In genomic region chr17:76074390-76075363, GRCh38 we compare ENCODE assay signal across 13 cellular contexts. TPM values are rescaled to one million over a fixed set of nuclear protein-coding genes. Genes with fewer than 3 reads are reported as not detected.
DNase-seq lines count a peak whose midpoint lies in the region; ATAC-seq and TF ChIP-seq lines count a peak whose summit lies in the region.
"Had no signal": no experiment of that assay in that cellular context is flagged by ENCODE, and none has a peak within 500 bp of the region (broad histone marks: within the 10 kb centered on the region; RNA-seq: fewer than 3 reads in every experiment).

Gene GALR2, plus strand, starts transcription at chr17:76074781. Its CDS starts 103 bp downstream, at chr17:76074884.

- 1 to 2% methylated on average over 91 to 92 of the region's 92 CpGs for WGBS in heart right ventricle, 2 donors
- WGBS in upper lobe of left lung, 2 donors: 2 to 4% methylated on average over 8 to 42 of the region's 92 CpGs
- 2% methylated on average over 76 of the region's 92 CpGs for WGBS in prostate gland

- TF ChIP-seq CTCF in heart right ventricle (IDR thresholded peaks at IDR 0.05) (no peak), lower lobe of right lung (IDR thresholded peaks at IDR 0.05) (no peak), upper lobe of left lung (IDR thresholded peaks at IDR 0.05) (no peak), prostate gland (IDR thresholded peaks at IDR 0.05) (no peak)

- H3K27ac Mint-ChIP-seq in activated T-helper 17 cell treated with anti-CD3 and anti-CD28 coated beads, Interleukin-2, amount 50 U/mL, for 72 hours: no peak within 1 kb of the TSS

- intact Hi-C loops in heart right ventricle (cut with DNase I) (no loop called here), Right ventricle myocardium inferior (cut with DNase I) (no loop called here), lower lobe of right lung (cut with DNase I) (no loop called here), prostate gland (cut with DNase I) (no loop called here)

- H3K36me3 Mint-ChIP-seq in activated T-helper 17 cell treated with anti-CD3 and anti-CD28 coated beads, Interleukin-2, amount 50 U/mL, for 72 hours (ENCODE audit: low read depth): peaks cover 62% of the 10 kb centered on the region

- H3K36me3 ChIP-seq in heart right ventricle (peaks cover 0 to 6% (median 0%) of the 10 kb centered on the region in 9 donors), lower lobe of right lung (peaks cover 7% of the 10 kb centered on the region), upper lobe of left lung (peaks cover 0 to 3% (median 0%) of the 10 kb centered on the region in 4 donors), prostate gland (no peaks in the 10 kb centered on the region)

- ATAC-seq in heart right ventricle (no peak), Right ventricle myocardium inferior (no peak), lower lobe of right lung (no peak), upper lobe of left lung (ENCODE audit: low FRiP score in 2 of 2) (no peak), HG03442 (IDR thresholded peaks at IDR 0.05; ENCODE audit: unreplicated experiment) (no peak)
- ATAC-seq in activated T-helper 17 cell treated with anti-CD3 and anti-CD28 coated beads, Interleukin-2, amount 50 U/mL, for 72 hours (replicated peaks): no peak
- ATAC-seq: HCT116, left lobe of liver had no signal

- peaks cover 23% of the 10 kb centered on the region for H3K27me3 Mint-ChIP-seq in activated T-helper 17 cell treated with anti-CD3 and anti-CD28 coated beads, Interleukin-2, amount 50 U/mL, for 72 hours

- H3K4me3 ChIP-seq in heart right ventricle: peak within 1 kb of the TSS in 8 of 10 donors; percentile 3 to 32 (median 17)
- H3K4me3 ChIP-seq in lower lobe of right lung: peak within 1 kb of the TSS; percentile 21
- H3K4me3 ChIP-seq in upper lobe of left lung: peak within 1 kb of the TSS in 3 of 4 donors; percentile 1 to 26 (median 15)
- H3K4me3 ChIP-seq in prostate gland: no peak within 1 kb of the TSS

- H3K27ac ChIP-seq in heart right ventricle (no peak within 1 kb of the TSS), lower lobe of right lung (no peak within 1 kb of the TSS), upper lobe of left lung (no peak within 1 kb of the TSS), prostate gland (no peak within 1 kb of the TSS)
- H3K27ac ChIP-seq: SK-N-MC had no signal

- H3K27me3 ChIP-seq in heart right ventricle (peaks cover 35 to 64% (median 62%) of the 10 kb centered on the region in 7 donors), lower lobe of right lung (ENCODE audit: low read depth) (peaks cover 62% of the 10 kb centered on the region), upper lobe of left lung (peaks cover 0 to 54% (median 40%) of the 10 kb centered on the region in 4 donors), prostate gland (replicated peaks; ENCODE audit: insufficient read depth) (peaks cover 32% of the 10 kb centered on the region)

- peak within 1 kb of the TSS; percentile 99 for H3K4me3 Mint-ChIP-seq in activated T-helper 17 cell treated with anti-CD3 and anti-CD28 coated beads, Interleukin-2, amount 50 U/mL, for 72 hours

- no peak for TF ChIP-seq EP300 in upper lobe of left lung (IDR thresholded peaks at IDR 0.05)

- DNase-seq in heart right ventricle (no peak), Right ventricle myocardium inferior (ENCODE audit: missing footprints) (no peak), lower lobe of right lung (no peak), upper lobe of left lung (peak in 1 of 2 donors; percentile 79), prostate gland (ENCODE audit: low spot score) (no peak), NCI-H510A treated with DMSO at 0.1 percent for 48 hours (lab: John Stamatoyannopoulos, UW) (no peak)
- DNase-seq: GDM1 had no signal

- H3K9me3 ChIP-seq in heart right ventricle: no peaks in the 10 kb centered on the region
- no peaks in the 10 kb centered on the region for H3K9me3 ChIP-seq in lower lobe of right lung
- no peaks in the 10 kb centered on the region for H3K9me3 ChIP-seq in upper lobe of left lung
- no peaks in the 10 kb centered on the region for H3K9me3 ChIP-seq in prostate gland

- TF ChIP-seq POLR2A in upper lobe of left lung (IDR thresholded peaks at IDR 0.05) (no peak), prostate gland (IDR thresholded peaks at IDR 0.05) (no peak)

- peaks cover 18% of the 10 kb centered on the region for H3K4me1 Mint-ChIP-seq in activated T-helper 17 cell treated with anti-CD3 and anti-CD28 coated beads, Interleukin-2, amount 50 U/mL, for 72 hours

- H3K4me1 ChIP-seq in heart right ventricle (peaks cover 7 to 67% (median 61%) of the 10 kb centered on the region in 9 donors), lower lobe of right lung (peaks cover 61% of the 10 kb centered on the region), upper lobe of left lung (peaks cover 49 to 72% (median 56%) of the 10 kb centered on the region in 4 donors), prostate gland (replicated peaks) (peaks cover 9% of the 10 kb centered on the region)

- H3K9me3 Mint-ChIP-seq in activated T-helper 17 cell treated with anti-CD3 and anti-CD28 coated beads, Interleukin-2, amount 50 U/mL, for 72 hours: no peaks in the 10 kb centered on the region

RNA-seq across cellular contexts. Expression of gene GALR2, which starts in this region (rescaled TPM):
- total RNA-seq in heart right ventricle (not detected), Right ventricle myocardium inferior (not detected), lower lobe of right lung (not detected), upper lobe of left lung (under 1 TPM in 1 of 6 donors, not detected in 5; 0.61 TPM), prostate gland (under 1 TPM in 1 of 2 donors, not detected in 1; 0.80 TPM)
- polyA plus RNA-seq in heart right ventricle: under 1 TPM in 1 of 2 donors, not detected in 1; 0.10 TPM
- total RNA-seq in activated T-helper 17 cell treated with anti-CD3 and anti-CD28 coated beads, Interleukin-2, amount 50 U/mL, for 72 hours: 10 to 100 TPM in 1 of 2 donors, 1 to 10 TPM in 1; 7.5 to 14.8 TPM
- total RNA-seq: left lobe of liver, LHCN-M2 had no signal

Comparison
In these comparisons a context has a peak if more than half of its experiments do, and no peak if none do; other contexts are left out.
1. H3K4me3 ChIP-seq: peak in heart right ventricle (8 of 10), lower lobe of right lung (single experiment) and upper lobe of left lung (3 of 4); none in prostate gland (0 of 2).